In the genomic region with DNA sequence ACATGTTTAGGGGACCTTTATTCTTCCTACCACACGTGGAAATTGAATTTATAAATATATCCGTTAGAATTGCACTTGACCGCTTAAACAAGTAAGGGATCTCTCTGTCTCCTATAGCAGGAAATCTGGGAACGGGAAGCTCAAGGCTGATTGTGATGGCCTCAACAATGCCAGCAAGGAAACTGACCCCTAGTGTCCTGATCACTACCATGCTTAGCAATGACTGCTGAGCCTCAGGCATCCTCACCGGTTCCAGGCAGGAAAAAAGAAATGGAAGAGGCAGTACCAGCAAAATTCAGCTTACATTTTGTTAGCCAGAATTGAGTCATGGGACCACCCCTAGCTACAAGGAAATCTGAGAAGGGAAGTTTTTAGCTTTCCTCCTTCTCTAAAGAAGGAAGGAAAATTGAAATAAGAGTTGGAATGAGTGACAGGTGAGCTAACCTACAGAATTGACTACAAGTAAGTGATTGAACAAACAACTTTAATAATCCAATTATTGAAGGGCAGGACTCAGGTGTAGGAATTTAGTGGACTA, we compare ENCODE assay signal across 1 cellular context.
TF ChIP-seq lines count a peak whose summit lies in the region.

No MANE protein-coding gene starts in this region.

TF ChIP-seq in endothelial cell of umbilical vein, 7 proteins besides CTCF, POLR2A, EP300 and RAD21 (continued from another document):
- TF ChIP-seq, protein P1, sequence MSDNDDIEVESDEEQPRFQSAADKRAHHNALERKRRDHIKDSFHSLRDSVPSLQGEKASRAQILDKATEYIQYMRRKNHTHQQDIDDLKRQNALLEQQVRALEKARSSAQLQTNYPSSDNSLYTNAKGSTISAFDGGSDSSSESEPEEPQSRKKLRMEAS (IDR thresholded peaks at IDR 0.05; ENCODE audit: insufficient read depth, insufficient read length), result no peak
- no peak for TF ChIP-seq FOS (IDR thresholded peaks at IDR 0.05; ENCODE audit: borderline replicate concordance, insufficient read depth, low read length)
- no peak for TF ChIP-seq EZH2 (IDR thresholded peaks at IDR 0.05; ENCODE audit: borderline replicate concordance, low read depth, low read length, severe bottlenecking)
- no peak for TF ChIP-seq MYC (IDR thresholded peaks at IDR 0.05; ENCODE audit: low read depth, low read length)
- TF ChIP-seq GATA2 (IDR thresholded peaks at IDR 0.05; ENCODE audit: insufficient read depth, insufficient read length, low read depth, low read length), result no peak
- no peak for TF ChIP-seq JUN (IDR thresholded peaks at IDR 0.05; ENCODE audit: borderline replicate concordance, insufficient read depth, insufficient read length, low read depth)
